Comparison of ENCODE assay signal across 20 cellular contexts in the genomic region with DNA sequence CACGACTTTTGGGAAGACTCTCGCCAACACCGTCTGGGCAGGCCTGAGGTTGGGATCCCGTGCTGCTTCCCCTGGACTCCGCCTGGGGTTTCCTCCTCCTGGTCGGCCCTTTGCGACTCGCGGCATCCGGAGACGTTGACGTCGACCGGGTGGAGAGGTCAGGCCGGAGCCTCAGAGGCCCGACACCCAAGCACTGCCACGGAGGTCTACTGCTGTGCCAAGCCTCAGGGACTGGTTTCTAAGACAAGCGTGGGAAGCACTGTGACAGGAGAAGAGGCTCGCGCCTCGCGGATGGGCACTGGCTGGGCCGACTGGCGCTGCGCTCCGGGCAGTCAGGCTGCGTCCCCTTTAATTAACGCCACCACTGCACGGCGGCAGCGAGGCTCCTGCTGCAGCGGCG. TPM values are rescaled to one million over a fixed set of nuclear protein-coding genes. Genes with fewer than 3 reads are reported as not detected.
"Had no signal": no experiment of that assay in that cellular context is flagged by ENCODE, and none has a peak within 500 bp of the region (broad histone marks: within the 10 kb centered on the region; RNA-seq: fewer than 3 reads in every experiment).

No MANE protein-coding gene starts in this region.

RNA-seq across cellular contexts. Expression of a gene that starts 7.9 kb away (rescaled TPM):
- total RNA-seq: myocyte; naive thymus-derived CD8-positive, alpha-beta T cell; occipital lobe; osteoblast; ovary; prostate gland; pulmonary artery endothelial cell; right atrium auricular region; sciatic nerve; smooth muscle cell; stomach; subcutaneous adipose tissue; temporal lobe; thoracic aorta; thyroid gland; tibial nerve; upper lobe of left lung; urinary bladder; uterus had no signal
- polyA plus RNA-seq: naive thymus-derived CD8-positive, alpha-beta T cell; neural cell; ovary; smooth muscle cell; stomach; urinary bladder had no signal
